ENCODE assay signal across 17 cellular contexts in the genomic region with DNA sequence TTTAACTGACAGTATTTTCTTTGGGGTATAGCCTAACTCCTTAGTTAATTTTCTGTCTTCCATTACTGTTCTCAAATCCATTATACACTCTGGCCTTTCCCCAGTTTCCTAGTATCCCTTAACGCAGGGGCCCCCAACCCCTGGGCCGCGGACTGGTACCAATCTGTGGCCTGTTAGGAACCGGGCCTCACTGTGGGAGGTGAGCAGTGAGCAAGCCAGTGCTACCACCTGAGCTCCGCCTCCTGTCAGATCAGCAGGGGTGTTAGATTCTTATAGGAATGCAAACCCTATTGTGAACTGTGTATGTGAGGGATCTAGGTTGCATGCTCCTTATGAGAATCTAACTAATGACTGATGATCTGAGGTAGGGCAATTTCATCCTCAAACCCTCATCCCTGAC.
"Had no signal": no experiment of that assay in that cellular context is flagged by ENCODE, and none has a peak within 500 bp of the region (broad histone marks: within the 10 kb centered on the region; RNA-seq: fewer than 3 reads in every experiment).

No MANE protein-coding gene starts in this region.

- H3K27ac ChIP-seq: SJSA1, SK-N-MC had no signal

- H3K27me3 ChIP-seq: SJSA1 had no signal

- H3K4me1 ChIP-seq: SJSA1 had no signal

- H3K9me3 ChIP-seq: SJSA1 had no signal

- DNase-seq: NCI-H1092, NCI-H1105 treated with DMSO at 0.1 percent for 48 hours, NCI-H1417 treated with DMSO at 0.1 percent for 48 hours, NCI-H146, NCI-H1694 treated with DMSO at 0.1 percent for 48 hours, NCI-H1930, NCI-H2081, NCI-H2107, NCI-H2227 treated with DMSO at 0.1 percent for 48 hours, NCI-H524, NCI-H526 treated with DMSO at 0.1 percent for 48 hours, NCI-H748 treated with DMSO at 0.1 percent for 48 hours, Right ventricle myocardium superior, RPMI8226, SIG-M5 had no signal

- H3K4me3 ChIP-seq: SJSA1, SK-N-MC had no signal

- H3K36me3 ChIP-seq: SJSA1 had no signal
